Comparison of ENCODE assay signal across 12 cellular contexts in genomic region chr16:23362460-23363317, GRCh38.
DNase-seq lines count a peak whose midpoint lies in the region; ATAC-seq and TF ChIP-seq lines count a peak whose summit lies in the region.
"Had no signal": no experiment of that assay in that cellular context is flagged by ENCODE, and none has a peak within 500 bp of the region (broad histone marks: within the 10 kb centered on the region; RNA-seq: fewer than 3 reads in every experiment).

No MANE protein-coding gene starts in this region.

- 69 to 80% methylated on average over 7 to 11 of the region's 11 CpGs for WGBS in lower leg skin, 2 donors

- intact Hi-C loops in breast epithelium (cut with DNase I; ENCODE audit: low total_unique reads): no loop called here
- intact Hi-C loops in lower leg skin (cut with DNase I; ENCODE audit: low total_unique reads): no loop called here
- intact Hi-C loops in upper lobe of right lung (cut with DNase I): no loop called here

- H3K4me1 ChIP-seq in breast epithelium (peaks cover 0 to 7% of the 10 kb centered on the region in 2 donors), upper lobe of right lung (no peaks in the 10 kb centered on the region)

- H3K9me3 ChIP-seq in breast epithelium (no peaks in the 10 kb centered on the region), upper lobe of right lung (no peaks in the 10 kb centered on the region)

- TF ChIP-seq POLR2A in breast epithelium (IDR thresholded peaks at IDR 0.05) (no peak), lower leg skin (IDR thresholded peaks at IDR 0.05) (no peak)

- H3K27me3 ChIP-seq in breast epithelium: no peaks in the 10 kb centered on the region
- H3K27me3 ChIP-seq in upper lobe of right lung: no peaks in the 10 kb centered on the region

- DNase-seq in DMS 273 (lab: John Stamatoyannopoulos, UW; ENCODE audit: unreplicated experiment) (peak; percentile 38), DMS 273 treated with DMSO at 0.1 percent for 48 hours (lab: John Stamatoyannopoulos, UW) (no peak), breast epithelium (ENCODE audit: low spot score in 2 of 2) (peak; percentile 86 to 94), lower leg skin (ENCODE audit: low spot score in 2 of 2) (peak; percentile 45 to 90), upper lobe of right lung (peak; percentile 91)
- DNase-seq in stimulated activated naive CD4-positive, alpha-beta T cell treated with Interleukin-2 at 50 U/mL for 16 hours (lab: John Stamatoyannopoulos, UW): no peak
- DNase-seq: 8988T; activated CD4-positive, alpha-beta T cell treated with anti-CD3 and anti-CD28 coated beads, Interleukin-2, amount 50 U/mL, for 48 hours; mesenchymal stem cell had no signal

- H3K4me3 ChIP-seq in breast epithelium: no peak overlapping the region
- no peak overlapping the region for H3K4me3 ChIP-seq in lower leg skin (ENCODE audit: low read depth, poor library complexity, severe bottlenecking)
- no peak overlapping the region for H3K4me3 ChIP-seq in upper lobe of right lung

- TF ChIP-seq CTCF in breast epithelium (IDR thresholded peaks at IDR 0.05) (no peak), lower leg skin (IDR thresholded peaks at IDR 0.05) (no peak), upper lobe of right lung (IDR thresholded peaks at IDR 0.05) (no peak)

- ATAC-seq in upper lobe of right lung (peak; percentile 98), HG03108 (IDR thresholded peaks at IDR 0.05; ENCODE audit: unreplicated experiment) (no peak), HG03378 (IDR thresholded peaks at IDR 0.05; ENCODE audit: unreplicated experiment) (no peak)

- H3K27ac ChIP-seq in breast epithelium: peak overlapping the region; percentile 84
- H3K27ac ChIP-seq in upper lobe of right lung: peak overlapping the region; percentile 80
- H3K27ac ChIP-seq: KMS-11 had no signal

- H3K36me3 ChIP-seq in breast epithelium: no peaks in the 10 kb centered on the region
- no peaks in the 10 kb centered on the region for H3K36me3 ChIP-seq in upper lobe of right lung

Comparison
In these comparisons a context has a peak if more than half of its experiments do, and no peak if none do; other contexts are left out.
1. DNase-seq: peak in DMS 273 (single experiment), breast epithelium (2 of 2), lower leg skin (2 of 2) and upper lobe of right lung (single experiment); none in DMS 273 treated with DMSO at 0.1 percent for 48 hours (single experiment) and stimulated activated naive CD4-positive, alpha-beta T cell treated with Interleukin-2 at 50 U/mL for 16 hours (single experiment).